Comparison of ENCODE assay signal across 24 cellular contexts in the genomic region with DNA sequence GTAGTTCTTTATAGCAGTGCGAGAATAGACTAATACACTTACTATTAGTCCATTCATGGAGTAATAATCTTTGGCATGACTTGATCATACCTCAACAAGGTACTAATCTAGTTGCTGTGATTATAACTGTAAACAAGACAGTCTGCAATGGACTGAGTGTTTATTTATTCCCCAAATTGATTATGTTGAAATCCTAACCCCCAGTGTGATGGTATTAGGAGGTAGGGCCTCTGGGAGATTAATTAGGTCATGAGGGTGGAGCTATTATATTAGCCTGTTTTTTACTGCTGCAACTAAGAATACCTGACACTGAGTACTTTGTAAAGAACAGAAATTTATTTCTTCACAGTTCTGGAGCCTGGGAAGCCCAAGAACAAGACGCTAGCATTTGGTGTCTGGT. TPM values are rescaled to one million over a fixed set of nuclear protein-coding genes. Genes with fewer than 3 reads are reported as not detected.
DNase-seq lines count a peak whose midpoint lies in the region; ATAC-seq, FAIRE-seq and TF ChIP-seq lines count a peak whose summit lies in the region.
"Had no signal": no experiment of that assay in that cellular context is flagged by ENCODE, and none has a peak within 500 bp of the region (broad histone marks: within the 10 kb centered on the region; RNA-seq: fewer than 3 reads in every experiment).

No MANE protein-coding gene starts in this region.

- H3K9me3 ChIP-seq in right lobe of liver = no peaks in the 10 kb centered on the region
- H3K9me3 ChIP-seq in HepG2 (ENCODE audit: low read length) = no peaks in the 10 kb centered on the region
- H3K9me3 ChIP-seq: BE2C, BLaER1 had no signal

- H3K9me3 Mint-ChIP-seq in osteocyte (ENCODE audit: unreplicated experiment) (no peaks in the 10 kb centered on the region), GM23338 (peaks cover 6% of the 10 kb centered on the region; the same call in 1 of the 3 replicates)
- H3K9me3 Mint-ChIP-seq: CD4-positive, alpha-beta memory T cell; CD4-positive, CD25-positive, alpha-beta regulatory T cell had no signal

- H4K20me1 ChIP-seq in HepG2 (ENCODE audit: insufficient read depth, low read length) (no peaks in the 10 kb centered on the region; the same call in 1 of the 2 replicates), GM23338 (replicated peaks; ENCODE audit: insufficient read depth) (no peaks in the 10 kb centered on the region)
- H4K20me1 ChIP-seq: BLaER1 had no signal

- intact Hi-C loops in right lobe of liver (cut with DNase I) (no loop called here), HepG2 (cut with micrococcal nuclease; ENCODE audit: unreplicated experiment) (no loop called here)

- H3K27me3 Mint-ChIP-seq in osteocyte (ENCODE audit: unreplicated experiment) = no peaks in the 10 kb centered on the region
- H3K27me3 Mint-ChIP-seq in GM23338 (ENCODE audit: insufficient read depth, low read depth, poor library complexity) = peaks cover 9% of the 10 kb centered on the region
- H3K27me3 Mint-ChIP-seq: CD4-positive, CD25-positive, alpha-beta regulatory T cell had no signal

- H3K4me3 ChIP-seq in right lobe of liver (no peak overlapping the region), HepG2 (replicated peaks in 1 of 3; ENCODE audit: insufficient read depth in 1 of 3, low read depth in 2 of 3, low read length in 3 of 3) (no peak overlapping the region), GM23338 (no peak overlapping the region)
- H3K4me3 ChIP-seq: BLaER1, GM12878 had no signal

- H3K4me2 ChIP-seq in HepG2 (ENCODE audit: low read depth, low read length) (no peak overlapping the region), GM23338 (no peak overlapping the region)
- H3K4me2 ChIP-seq: BLaER1 had no signal

- H2AFZ ChIP-seq in HepG2 (ENCODE audit: low read length) (no peak overlapping the region), GM23338 (no peak overlapping the region)

- H3K4me3 Mint-ChIP-seq in osteocyte (ENCODE audit: unreplicated experiment) = no peak overlapping the region
- no peak overlapping the region for H3K4me3 Mint-ChIP-seq in GM23338
- H3K4me3 Mint-ChIP-seq: CD14-positive monocyte; CD4-positive, alpha-beta memory T cell; CD4-positive, CD25-positive, alpha-beta regulatory T cell; CD8-positive, alpha-beta memory T cell had no signal

- H3K27me3 ChIP-seq in right lobe of liver (no peaks in the 10 kb centered on the region), HepG2 (ENCODE audit: control insufficient read depth in 1 of 2, insufficient read depth in 2 of 2, low read length in 2 of 2) (no peaks in the 10 kb centered on the region; a peak in 1 of 5 replicates), GM23338 (ENCODE audit: insufficient read depth) (no peaks in the 10 kb centered on the region)
- H3K27me3 ChIP-seq: BE2C, BLaER1 had no signal

- WGBS in right lobe of liver (ENCODE audit: insufficient coverage, low coverage, low lambda C conversion rate, missing lambda C conversion rate) = 96% methylated on average over 2 of the region's 2 CpGs
- 22% methylated on average over 2 of the region's 2 CpGs for WGBS in HepG2 (ENCODE audit: low lambda C conversion rate)

- BruUV-seq in HepG2 (replicated peaks; lab: Mats Ljungman, UMichigan) = no TSS peak

- peaks cover 16% of the 10 kb centered on the region for H3K4me1 Mint-ChIP-seq in osteocyte (ENCODE audit: unreplicated experiment)
- peaks cover 17% of the 10 kb centered on the region for H3K4me1 Mint-ChIP-seq in GM23338
- H3K4me1 Mint-ChIP-seq: CD14-positive monocyte; CD4-positive, alpha-beta memory T cell; CD4-positive, CD25-positive, alpha-beta regulatory T cell; CD8-positive, alpha-beta memory T cell had no signal

- H3K36me3 ChIP-seq in right lobe of liver = no peaks in the 10 kb centered on the region
- no peaks in the 10 kb centered on the region for H3K36me3 ChIP-seq in HepG2 (replicated peaks in 1 of 2; ENCODE audit: control insufficient read depth in 1 of 2, insufficient read depth in 2 of 2, low read length in 2 of 2)
- H3K36me3 ChIP-seq in GM23338 (ENCODE audit: insufficient read depth) = no peaks in the 10 kb centered on the region
- H3K36me3 ChIP-seq: BE2C, BLaER1 had no signal

- DNase-seq in right lobe of liver = no peak
- no peak for DNase-seq in HepG2 (ENCODE audit: low spot score)
- DNase-seq in NCI-H82 treated with DMSO at 0.1 percent for 48 hours (lab: John Stamatoyannopoulos, UW; ENCODE audit: unreplicated experiment) = peak; percentile 16
- peak; percentile 8 for DNase-seq in osteocyte (ENCODE audit: extremely low spot score, unreplicated experiment)
- no peak for DNase-seq in GM23338 (ENCODE audit: low spot score)
- no peak for DNase-seq in glomerular visceral epithelial cell (ENCODE audit: extremely low spot score)
- DNase-seq: 8988T; ACHN; BE2C; C1 segment of cervical spinal cord; CD4-positive, alpha-beta memory T cell; CD4-positive, CD25-positive, alpha-beta regulatory T cell; CD8-positive, alpha-beta memory T cell; COR-L47; DMS 273 treated with DMSO at 0.1 percent for 48 hours; DMS153; DND-41; EL; GDM1 had no signal

- TF ChIP-seq POLR2A in right lobe of liver (IDR thresholded peaks at IDR 0.05) (no peak), HepG2 (IDR thresholded peaks at IDR 0.05; ENCODE audit: insufficient read depth in 1 of 2, low read depth in 2 of 2, low read length in 2 of 2) (no peak)

- no peak for TF ChIP-seq RAD21 in HepG2 (CRISPR knock-in tag; IDR thresholded peaks at IDR 0.05)

- H3K36me3 Mint-ChIP-seq in osteocyte (ENCODE audit: unreplicated experiment) (peaks cover 8% of the 10 kb centered on the region), GM23338 (ENCODE audit: low read depth) (no peaks in the 10 kb centered on the region)
- H3K36me3 Mint-ChIP-seq: CD14-positive monocyte; CD4-positive, alpha-beta memory T cell; CD4-positive, CD25-positive, alpha-beta regulatory T cell; CD8-positive, alpha-beta memory T cell had no signal

- H3K27ac ChIP-seq in right lobe of liver (no peak overlapping the region), HepG2 (ENCODE audit: extremely low read length, insufficient read depth, low read length) (no peak overlapping the region), GM23338 (ENCODE audit: low read depth) (no peak overlapping the region)
- H3K27ac ChIP-seq: BLaER1 had no signal

- no peak for FAIRE-seq in HepG2 (lab: Jason Lieb, UNC)
- FAIRE-seq: A204.1, GM12878, GM18507 had no signal

- peaks cover 16% of the 10 kb centered on the region; the same call in 1 of the 2 replicates for H3K9me2 ChIP-seq in GM23338 (ENCODE audit: insufficient read depth)

- CTCF ChIA-PET in HepG2 (lab: Yijun Ruan, JAX; ENCODE audit: low intra/inter-chr PET ratio, low total read pairs) = no interaction called here

- TF ChIP-seq EP300 in HepG2 (IDR thresholded peaks at IDR 0.05; ENCODE audit: low read depth in 2 of 2, low read length in 2 of 2) = no peak
- no peak for TF ChIP-seq EP300 in HepG2 (CRISPR knock-in tag; IDR thresholded peaks at IDR 0.05; ENCODE audit: borderline replicate concordance)

- POLR2A ChIA-PET in HepG2 (lab: Yijun Ruan, JAX) = no interaction called here

- in situ Hi-C loops in HepG2 (cut with HindIII; ENCODE audit: extremely low pct_ligation_motif_present, low pct_unique_long_range_greater_than_20kb) = no loop called here

- H3F3A ChIP-seq in GM23338 (replicated peaks; ENCODE audit: low read depth) = no peaks in the 10 kb centered on the region

- no peak overlapping the region for H3K9ac ChIP-seq in HepG2 (ENCODE audit: insufficient read depth, low read depth, low read length)
- H3K9ac ChIP-seq: BLaER1 had no signal

- H3K27ac Mint-ChIP-seq in osteocyte (ENCODE audit: unreplicated experiment) = no peak overlapping the region
- no peak overlapping the region for H3K27ac Mint-ChIP-seq in GM23338
- H3K27ac Mint-ChIP-seq: CD4-positive, alpha-beta memory T cell; CD4-positive, CD25-positive, alpha-beta regulatory T cell had no signal

- H3K4me1 ChIP-seq in right lobe of liver = peaks cover 0 to 7% (median 0%) of the 10 kb centered on the region in 4 donors
- H3K4me1 ChIP-seq in HepG2 (ENCODE audit: insufficient read depth, low read length) = no peaks in the 10 kb centered on the region
- peaks cover 6% of the 10 kb centered on the region for H3K4me1 ChIP-seq in GM23338 (ENCODE audit: insufficient read depth)
- H3K4me1 ChIP-seq: BE2C, BLaER1 had no signal

- ATAC-seq in right lobe of liver (peak in 3 of 4 donors; percentile 33 to 66 (median 64)), HepG2 (no peak), GM23338 (no peak)
- ATAC-seq: GM12878 had no signal

- TF ChIP-seq CTCF in right lobe of liver (IDR thresholded peaks at IDR 0.05) = no peak
- TF ChIP-seq CTCF in HepG2 (CRISPR knock-in tag; IDR thresholded peaks at IDR 0.05) = no peak
- no peak for TF ChIP-seq CTCF in osteocyte (IDR thresholded peaks at IDR 0.05)
- TF ChIP-seq CTCF in GM23338 (conservative IDR thresholded peaks at IDR 0.05; ENCODE audit: low read depth in 2 of 2) = no peak

- no peaks in the 10 kb centered on the region for H3K79me2 ChIP-seq in HepG2 (ENCODE audit: insufficient read depth, low read length)
- no peaks in the 10 kb centered on the region for H3K79me2 ChIP-seq in GM23338 (replicated peaks; ENCODE audit: insufficient read depth)

RNA-seq across cellular contexts. Expression of a gene that starts 30.9 kb away (rescaled TPM):
- total RNA-seq in right lobe of liver = 1 to 10 TPM in 1 of 6 experiments, under 1 TPM in 4, not detected in 1; 0.29 to 1.4 (median 0.49) TPM
- 3.5 and 5.4 TPM in 2 replicates for total RNA-seq in HepG2 (2016; rRNA removed; fragmentation: Illumina TruSeq; extraction: Trizol)
- 1.6 and 2.0 TPM in 2 replicates for total RNA-seq in HepG2 (2016; cell fraction: cytosol; rRNA removed; fragmentation: Illumina TruSeq; extraction: Trizol; ENCODE audit: low read depth)
- 3.4 and 4.2 TPM in 2 replicates for total RNA-seq in HepG2 (2016; cell fraction: insoluble cytoplasmic fraction; rRNA removed; fragmentation: Illumina TruSeq; extraction: Trizol)
- 1.6 and 2.3 TPM in 2 replicates for total RNA-seq in HepG2 (2016; cell fraction: membrane; rRNA removed; fragmentation: Illumina TruSeq; extraction: Trizol)
- 0.90 and 1.8 TPM in 2 replicates for total RNA-seq in HepG2 (2016; cell fraction: nucleus; rRNA removed; fragmentation: Illumina TruSeq; extraction: Trizol)
- 1.5 and 1.7 TPM in 2 replicates for polyA plus RNA-seq in HepG2 (2011; rRNA removed)
- polyA plus RNA-seq in HepG2 (2011; cell fraction: cytosol; rRNA removed) = 0.98 and 3.8 TPM in 2 replicates
- 0.71 and 1.1 TPM in 2 replicates for polyA plus RNA-seq in HepG2 (2011; cell fraction: nucleus; rRNA removed)
- polyA plus RNA-seq in HepG2 (2012) = 10.7 and 12.4 TPM in 2 replicates
- polyA plus RNA-seq in HepG2 (2016; cell fraction: cytosol; fragmentation: Illumina TruSeq; extraction: Trizol; ENCODE audit: low read depth) = 0.42 TPM in 2 replicates
- 2.2 and 3.1 TPM in 2 replicates for polyA plus RNA-seq in HepG2 (2016; cell fraction: insoluble cytoplasmic fraction; fragmentation: Illumina TruSeq; extraction: Trizol; ENCODE audit: low read depth)
- polyA plus RNA-seq in HepG2 (2016; cell fraction: membrane; fragmentation: Illumina TruSeq; extraction: Trizol; ENCODE audit: low read depth) = 0.63 and 0.72 TPM in 2 replicates
- 1.2 and 2.1 TPM in 2 replicates for polyA plus RNA-seq in HepG2 (2016; cell fraction: nucleus; fragmentation: Illumina TruSeq; extraction: Trizol; ENCODE audit: insufficient read depth, low read depth)
- 0.50 and 1.2 TPM in 2 replicates for polyA minus RNA-seq in HepG2 (2011; rRNA and poly(A)+ RNA removed; ENCODE audit: low replicate concordance)
- 1.9 and 3.0 TPM in 2 replicates for polyA minus RNA-seq in HepG2 (2011; cell fraction: cytosol; rRNA and poly(A)+ RNA removed)
- 1.7 and 3.0 TPM in 2 replicates for polyA minus RNA-seq in HepG2 (2011; cell fraction: nucleus; rRNA and poly(A)+ RNA removed)
- 1.0 and 2.1 TPM in 2 replicates for total RNA-seq in osteocyte
- 4.1 and 4.8 TPM in 2 replicates for total RNA-seq in GM23338 (2014; rRNA removed; shearing (Covaris generic))
- polyA plus RNA-seq in GM23338 (2016; fragmentation: Nextera tagmentation; extraction: Ambion mirVana) = 0.33 and 0.91 TPM in 2 replicates
- total RNA-seq: CD4-positive, CD25-positive, alpha-beta regulatory T cell had no signal

Comparison
In these comparisons a context has a peak if more than half of its experiments do, and no peak if none do; other contexts are left out.
1. ATAC-seq: peak in right lobe of liver (3 of 4); none in HepG2 (single experiment) and GM23338 (single experiment).
2. DNase-seq: peak in NCI-H82 treated with DMSO at 0.1 percent for 48 hours (single experiment) and osteocyte (single experiment); none in right lobe of liver (0 of 3), HepG2 (single experiment), GM23338 (single experiment) and glomerular visceral epithelial cell (single experiment).